Comparison of ENCODE assay signal across 8 cellular contexts in genomic region chr9:125241000-125241862, GRCh38. TPM values are rescaled to one million over a fixed set of nuclear protein-coding genes. Genes with fewer than 3 reads are reported as not detected.
DNase-seq lines count a peak whose midpoint lies in the region; ATAC-seq and TF ChIP-seq lines count a peak whose summit lies in the region.

TSS of gene HSPA5 (minus strand) at chr9:125241343. CDS start at chr9:125241126, 217 bp downstream.

- peak within 1 kb of the TSS; percentile 94 to 97 for H3K27ac Mint-ChIP-seq in natural killer cell treated with Interleukin-12 subunit alpha and Interleukin-12 subunit beta and Interleukin-15 and Interleukin-18, amount 100 ng/mL, for 72 hours

- no peaks in the 10 kb centered on the region for H3K9me3 Mint-ChIP-seq in natural killer cell treated with Interleukin-12 subunit alpha and Interleukin-12 subunit beta and Interleukin-15 and Interleukin-18, amount 100 ng/mL, for 72 hours

- peaks cover 13% of the 10 kb centered on the region for H3K4me1 ChIP-seq in ES-I3 (ENCODE audit: insufficient read depth, low read length)

- peak; percentile 6 for TF ChIP-seq CTCF in fibroblast of pulmonary artery (IDR thresholded peaks at IDR 0.05; ENCODE audit: low read length, missing control alignments)

- ATAC-seq in natural killer cell treated with Interleukin-12 subunit alpha and Interleukin-12 subunit beta and Interleukin-15 and Interleukin-18, amount 100 ng/mL, for 72 hours, result peak; percentile 96 to 97
- ATAC-seq in stimulated activated naive CD8-positive, alpha-beta T cell treated with anti-CD3 and anti-CD28 coated beads, Interleukin-15, Interleukin-2, amounts not matched to agents 100 U/mL and 50 U/mL, for 24 hours, result peak; percentile 94

- H3K9ac ChIP-seq in ES-I3 (ENCODE audit: low read depth, low read length), result peak within 1 kb of the TSS; percentile 85

- DNase-seq in H7, result peak; percentile 98
- DNase-seq in M059J (ENCODE audit: low read depth), result peak; percentile 100
- peak; percentile 99 for DNase-seq in SHP77 (lab: John Stamatoyannopoulos, UW)
- DNase-seq in activated effector memory CD4-positive, alpha-beta T cell treated with Interleukin-2 at 50 U/mL for 16 hours, result peak; percentile 99
- DNase-seq in fibroblast of pulmonary artery (ENCODE audit: low read depth), result peak; percentile 100
- DNase-seq in natural killer cell treated with Interleukin-12 subunit alpha and Interleukin-12 subunit beta and Interleukin-15 and Interleukin-18, amount 100 ng/mL, for 72 hours (ENCODE audit: low spot score), result peak; percentile 100
- DNase-seq in stimulated activated naive CD8-positive, alpha-beta T cell treated with anti-CD3 and anti-CD28 coated beads, Interleukin-15, Interleukin-2, amounts not matched to agents 100 U/mL and 50 U/mL, for 24 hours, result peak; percentile 99

- no peaks in the 10 kb centered on the region for H3K27me3 Mint-ChIP-seq in natural killer cell treated with Interleukin-12 subunit alpha and Interleukin-12 subunit beta and Interleukin-15 and Interleukin-18, amount 100 ng/mL, for 72 hours

- peak within 1 kb of the TSS; percentile 98 for H3K4me3 ChIP-seq in H7 (ENCODE audit: insufficient read depth, low read depth, low read length)
- H3K4me3 ChIP-seq in fibroblast of pulmonary artery (replicated peaks; ENCODE audit: low read depth, low read length), result peak within 1 kb of the TSS; percentile 98

- H3K36me3 Mint-ChIP-seq in natural killer cell treated with Interleukin-12 subunit alpha and Interleukin-12 subunit beta and Interleukin-15 and Interleukin-18, amount 100 ng/mL, for 72 hours, result peaks cover 22% of the 10 kb centered on the region

- H3K9me3 ChIP-seq in ES-I3 (ENCODE audit: control insufficient read depth, insufficient read depth, low read length), result no peaks in the 10 kb centered on the region

- H3K27me3 ChIP-seq in H7 (ENCODE audit: control insufficient read depth, insufficient read depth, low read length), result no peaks in the 10 kb centered on the region

- peaks cover 38 to 39% of the 10 kb centered on the region in 2 donors for H3K4me1 Mint-ChIP-seq in natural killer cell treated with Interleukin-12 subunit alpha and Interleukin-12 subunit beta and Interleukin-15 and Interleukin-18, amount 100 ng/mL, for 72 hours (ENCODE audit: low read depth in 2 of 2)

- H3K36me3 ChIP-seq in ES-I3 (ENCODE audit: insufficient read depth, low read length) (peaks cover 34% of the 10 kb centered on the region), H7 (replicated peaks; ENCODE audit: control insufficient read depth, insufficient read depth, low read length) (peaks cover 22% of the 10 kb centered on the region)

- H3K4me3 Mint-ChIP-seq in natural killer cell treated with Interleukin-12 subunit alpha and Interleukin-12 subunit beta and Interleukin-15 and Interleukin-18, amount 100 ng/mL, for 72 hours, result peak within 1 kb of the TSS; percentile 96

RNA-seq across cellular contexts. Expression of gene HSPA5, which starts in this region (rescaled TPM):
- total RNA-seq in H7 (2014; rRNA removed; shearing (Covaris generic)), result 47.6 and 47.9 TPM in 2 replicates
- 93.9 and 156 TPM in 2 replicates for total RNA-seq in M059J (2014; rRNA removed; shearing (Covaris generic))
- 100 to 1,000 TPM; 319 to 344 TPM for total RNA-seq in natural killer cell treated with Interleukin-12 subunit alpha and Interleukin-12 subunit beta and Interleukin-15 and Interleukin-18, amount 100 ng/mL, for 72 hours

Comparison
In these comparisons a context has a peak if more than half of its experiments do, and no peak if none do; other contexts are left out.
1. Peak in every context shown above with its lines: DNase-seq, ATAC-seq and H3K4me3 ChIP-seq.